ENCODE assay signal across 1 cellular context in genomic region chr12:6631549-6631961, GRCh38.
TF ChIP-seq lines count a peak whose summit lies in the region.

No MANE protein-coding gene starts in this region.

TF ChIP-seq in HepG2, 621 proteins besides CTCF, POLR2A, EP300 and RAD21 (continued from another document and continues in another):
- TF ChIP-seq ZBTB4 (CRISPR knock-in tag; IDR thresholded peaks at IDR 0.05; ENCODE audit: borderline replicate concordance) (no peak), ZNF841 (CRISPR knock-in tag; IDR thresholded peaks at IDR 0.05; ENCODE audit: borderline replicate concordance) (no peak), SIN3A (IDR thresholded peaks at IDR 0.05; ENCODE audit: borderline replicate concordance, low read depth, low read length) (no peak), RORA (CRISPR knock-in tag; IDR thresholded peaks at IDR 0.05) (no peak), PAXIP1 (CRISPR knock-in tag; conservative IDR thresholded peaks at IDR 0.05) (peak; percentile 45; the same call in 1 of the 2 replicates), HMG20B (CRISPR knock-in tag; conservative IDR thresholded peaks at IDR 0.05) (no peak), CC2D1A (CRISPR knock-in tag; IDR thresholded peaks at IDR 0.05) (no peak), SNRNP70 (IDR thresholded peaks at IDR 0.05; ENCODE audit: low read depth, low read length) (no peak), SIN3B (IDR thresholded peaks at IDR 0.05; ENCODE audit: low read length) (no peak), DPF2 (CRISPR knock-in tag; IDR thresholded peaks at IDR 0.05; ENCODE audit: borderline replicate concordance, low read depth) (no peak), E2F1 (CRISPR knock-in tag; IDR thresholded peaks at IDR 0.05) (no peak), TRAFD1 (CRISPR knock-in tag; IDR thresholded peaks at IDR 0.05; ENCODE audit: borderline replicate concordance) (no peak), DMAP1 (CRISPR knock-in tag; IDR thresholded peaks at IDR 0.05) (no peak), NFE2L2 (IDR thresholded peaks at IDR 0.05; ENCODE audit: low read length) (no peak), ZNF589 (CRISPR knock-in tag; conservative IDR thresholded peaks at IDR 0.05) (no peak), ZIK1 (CRISPR knock-in tag; IDR thresholded peaks at IDR 0.05; ENCODE audit: borderline replicate concordance, low read depth) (no peak), JUN (CRISPR knock-in tag; IDR thresholded peaks at IDR 0.05) (no peak), ZFYVE20 (CRISPR knock-in tag; IDR thresholded peaks at IDR 0.05; ENCODE audit: borderline replicate concordance, low read depth) (no peak), HNF1B (CRISPR knock-in tag; IDR thresholded peaks at IDR 0.05) (no peak), POGK (CRISPR knock-in tag; conservative IDR thresholded peaks at IDR 0.05) (no peak), FOXO4 (CRISPR knock-in tag; conservative IDR thresholded peaks at IDR 0.05) (no peak), HIVEP1 (CRISPR knock-in tag; IDR thresholded peaks at IDR 0.05) (0 out of 2 replicates have a peak, but pooled peaks have one; percentile 36), MED13 (CRISPR knock-in tag; IDR thresholded peaks at IDR 0.05) (no peak), DBP (CRISPR knock-in tag; IDR thresholded peaks at IDR 0.05; ENCODE audit: not compliant biosample characterization) (no peak), ZNF18 (CRISPR knock-in tag; IDR thresholded peaks at IDR 0.05; ENCODE audit: insufficient replicate concordance) (no peak), PRMT3 (CRISPR knock-in tag; IDR thresholded peaks at IDR 0.05; ENCODE audit: borderline replicate concordance, low read depth) (no peak), KAT7 (CRISPR knock-in tag; IDR thresholded peaks at IDR 0.05; ENCODE audit: borderline replicate concordance) (no peak), ZNF207 (IDR thresholded peaks at IDR 0.05; ENCODE audit: borderline replicate concordance) (no peak), NFIC (IDR thresholded peaks at IDR 0.05; ENCODE audit: low read length) (no peak), U2AF2 (IDR thresholded peaks at IDR 0.05; ENCODE audit: low read depth, low read length) (no peak), ZNF607 (CRISPR knock-in tag; IDR thresholded peaks at IDR 0.05; ENCODE audit: borderline replicate concordance) (no peak), HDAC1 (CRISPR knock-in tag; IDR thresholded peaks at IDR 0.05) (no peak), ZNF20 (CRISPR knock-in tag; IDR thresholded peaks at IDR 0.05) (no peak), TFDP2 (CRISPR knock-in tag; IDR thresholded peaks at IDR 0.05) (no peak), TFAP4 (IDR thresholded peaks at IDR 0.05; ENCODE audit: borderline replicate concordance, low read depth) (no peak), CREM (IDR thresholded peaks at IDR 0.05) (no peak), CREM (CRISPR knock-in tag; IDR thresholded peaks at IDR 0.05) (no peak), CREB3 (CRISPR knock-in tag; IDR thresholded peaks at IDR 0.05) (no peak), SRSF9 (IDR thresholded peaks at IDR 0.05; ENCODE audit: borderline replicate concordance, insufficient read depth, low read depth, low read length, poor library complexity, severe bottlenecking) (no peak)
